Comparison of ENCODE assay signal across 11 cellular contexts in the genomic region with DNA sequence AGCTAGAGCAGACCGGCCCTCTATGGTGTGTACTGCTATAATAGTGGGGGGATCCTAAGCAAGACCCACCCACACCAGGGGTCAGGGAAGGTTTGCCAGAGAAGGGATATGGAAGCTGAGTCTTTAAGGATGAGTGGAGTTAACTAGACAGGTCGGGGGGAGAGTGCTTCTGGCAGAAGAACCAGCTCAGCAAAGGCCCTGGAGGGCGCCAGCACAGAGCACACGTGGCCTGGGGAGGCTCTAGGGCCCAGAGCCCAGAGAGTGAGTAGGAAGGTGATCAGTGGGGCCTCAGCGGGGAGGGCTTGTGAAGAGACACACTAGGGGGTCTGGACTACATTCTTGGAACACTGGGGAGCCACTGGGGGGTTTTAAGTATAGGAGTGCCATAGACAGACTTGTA. TPM values are rescaled to one million over a fixed set of nuclear protein-coding genes. Genes with fewer than 3 reads are reported as not detected.
A peak's percentile ranks its signal among the peaks of the same experiment; 100 is the strongest.
DNase-seq lines count a peak whose midpoint lies in the region; ATAC-seq, FAIRE-seq and TF ChIP-seq lines count a peak whose summit lies in the region.
"Had no signal": no experiment of that assay in that cellular context is flagged by ENCODE, and none has a peak within 500 bp of the region (broad histone marks: within the 10 kb centered on the region; RNA-seq: fewer than 3 reads in every experiment).

No MANE protein-coding gene starts in this region.

- peaks cover 24% of the 10 kb centered on the region for H3K4me1 Mint-ChIP-seq in astrocyte (ENCODE audit: low read depth, unreplicated experiment)

- H3K9me1 ChIP-seq in keratinocyte (ENCODE audit: control insufficient read depth, extremely low read depth, insufficient read depth, low read length): no peaks in the 10 kb centered on the region

- CTCF ChIA-PET in HEK293 (lab: Yijun Ruan, JAX): interaction anchor here (0.5 to 3.9 kb wide), 8 partner anchors 8 to 201 kb away, joined by 3 to 21 read pairs (median 6); a partner anchor contains a TSS

- no peaks in the 10 kb centered on the region for H3K36me3 Mint-ChIP-seq in astrocyte (ENCODE audit: low read depth, unreplicated experiment)

- ATAC-seq in GM18502 (IDR thresholded peaks at IDR 0.05; ENCODE audit: poor library complexity, unreplicated experiment) (no peak), HG02642 (IDR thresholded peaks at IDR 0.05; ENCODE audit: poor library complexity, unreplicated experiment) (no peak)
- ATAC-seq: activated CD8-positive, alpha-beta T cell treated with anti-CD3 and anti-CD28 coated beads, Interleukin-2, amount 10 ng/mL, durations not matched to agents 7 days and 5 days had no signal

- no peak overlapping the region for H3K4me3 ChIP-seq in HEK293 (ENCODE audit: low read depth, low read length)
- no peak overlapping the region for H3K4me3 ChIP-seq in astrocyte (ENCODE audit: insufficient read depth, low read depth, low read length)
- H3K4me3 ChIP-seq in keratinocyte (ENCODE audit: control insufficient read depth in 2 of 3, extremely low read depth in 1 of 3, insufficient read depth in 2 of 3, low read depth in 1 of 3, low read length in 3 of 3): no peak overlapping the region
- H3K4me3 ChIP-seq in smooth muscle cell: no peak overlapping the region

- H4K20me1 ChIP-seq in astrocyte (ENCODE audit: insufficient read depth, low read length) (no peaks in the 10 kb centered on the region), keratinocyte (ENCODE audit: control insufficient read depth, extremely low read depth, insufficient read depth, low read length) (no peaks in the 10 kb centered on the region), smooth muscle cell (ENCODE audit: low read depth) (no peaks in the 10 kb centered on the region)

- H3K27ac ChIP-seq in HEK293 (ENCODE audit: extremely low read depth, low read depth, low read length) (no peak overlapping the region), astrocyte (ENCODE audit: low read depth, low read length) (no peak overlapping the region), keratinocyte (ENCODE audit: control insufficient read depth, insufficient read depth, low read length) (peak overlapping the region; percentile 2), smooth muscle cell (ENCODE audit: low read depth) (no peak overlapping the region)

- no peaks in the 10 kb centered on the region for H3K36me3 ChIP-seq in HEK293 (ENCODE audit: control insufficient read depth in 2 of 2, insufficient read depth in 1 of 2, low read length in 2 of 2)
- H3K36me3 ChIP-seq in astrocyte (ENCODE audit: insufficient read depth, low read length): no peaks in the 10 kb centered on the region
- H3K36me3 ChIP-seq in keratinocyte (ENCODE audit: control insufficient read depth in 2 of 2, extremely low read depth in 1 of 2, insufficient read depth in 2 of 2, low read length in 2 of 2): no peaks in the 10 kb centered on the region
- no peaks in the 10 kb centered on the region for H3K36me3 ChIP-seq in smooth muscle cell (ENCODE audit: low read depth)

- dilution Hi-C loops in keratinocyte (cut with MboI; ENCODE audit: extremely low pct_ligation_motif_present, low sequenced_read_pairs): no loop called here

- H3F3A ChIP-seq in smooth muscle cell (ENCODE audit: low read depth): peaks cover 3% of the 10 kb centered on the region

- H3K9me3 ChIP-seq in HEK293 (ENCODE audit: control insufficient read depth, insufficient read depth, low read depth, low read length) (no peaks in the 10 kb centered on the region), astrocyte (ENCODE audit: insufficient read depth, low read depth, low read length) (no peaks in the 10 kb centered on the region), keratinocyte (ENCODE audit: control insufficient read depth, low read depth, low read length) (no peaks in the 10 kb centered on the region), smooth muscle cell (replicated peaks; ENCODE audit: low read depth) (no peaks in the 10 kb centered on the region)

- peaks cover 61% of the 10 kb centered on the region for H3K27me3 Mint-ChIP-seq in astrocyte (ENCODE audit: low read depth, unreplicated experiment)

- DNase-seq in astrocyte (ENCODE audit: low read depth): no peak
- no peak for DNase-seq in keratinocyte (ENCODE audit: low read depth, low spot score)
- no peak for DNase-seq in smooth muscle cell (lab: John Stamatoyannopoulos, UW; ENCODE audit: unreplicated experiment)
- no peak for DNase-seq in glomerular visceral epithelial cell (ENCODE audit: extremely low spot score)
- no peak for DNase-seq in DMS53 treated with DMSO at 0.1 percent for 48 hours (lab: John Stamatoyannopoulos, UW; ENCODE audit: unreplicated experiment)
- DNase-seq: activated CD8-positive, alpha-beta T cell treated with anti-CD3 and anti-CD28 coated beads, Interleukin-2, amount 10 ng/mL, durations not matched to agents 7 days and 5 days; NCI-H1436 treated with DMSO at 0.1 percent for 48 hours had no signal

- peak overlapping the region; percentile 53 for H3K27ac Mint-ChIP-seq in astrocyte (ENCODE audit: unreplicated experiment)
- H3K27ac Mint-ChIP-seq: activated CD8-positive, alpha-beta T cell treated with anti-CD3 and anti-CD28 coated beads, Interleukin-2, amount 10 ng/mL, durations not matched to agents 7 days and 5 days had no signal

- TF ChIP-seq CTCF in HEK293 (tag by site-specific recombination; IDR thresholded peaks at IDR 0.05) (no peak), astrocyte (IDR thresholded peaks at IDR 0.05; ENCODE audit: insufficient read depth, low read depth, low read length) (no peak), keratinocyte (optimal IDR thresholded peaks at IDR 0.05 in 1 of 3, IDR thresholded peaks at IDR 0.05 in 1 of 3, conservative IDR thresholded peaks at IDR 0.05 in 1 of 3; ENCODE audit: extremely low read depth in 1 of 3, insufficient read depth in 2 of 3, low read length in 3 of 3) (peak in 1 of 3 experiments; percentile 36), smooth muscle cell (IDR thresholded peaks at IDR 0.05; ENCODE audit: borderline replicate concordance, insufficient read depth, poor library complexity, severe bottlenecking) (no peak)

- H3K9ac ChIP-seq in astrocyte (ENCODE audit: low read length): no peak overlapping the region
- H3K9ac ChIP-seq in keratinocyte (ENCODE audit: control insufficient read depth, extremely low read depth, insufficient read depth, low read length): no peak overlapping the region
- no peak overlapping the region for H3K9ac ChIP-seq in smooth muscle cell (ENCODE audit: low read depth)

- no peak for FAIRE-seq in astrocyte (lab: Jason Lieb, UNC)
- FAIRE-seq in keratinocyte (lab: Jason Lieb, UNC): no peak
- FAIRE-seq: GM18507 had no signal

- H3K27me3 ChIP-seq in astrocyte (ENCODE audit: insufficient read depth, low read length) (peaks cover 18% of the 10 kb centered on the region), keratinocyte (ENCODE audit: control insufficient read depth, extremely low read depth, insufficient read depth, low read length) (no peaks in the 10 kb centered on the region), smooth muscle cell (ENCODE audit: low read depth) (no peaks in the 10 kb centered on the region)

- peaks cover 4% of the 10 kb centered on the region for H3K9me3 Mint-ChIP-seq in astrocyte (ENCODE audit: unreplicated experiment)

- H3K79me2 ChIP-seq in astrocyte (ENCODE audit: insufficient read depth, low read length) (no peaks in the 10 kb centered on the region), keratinocyte (ENCODE audit: control insufficient read depth, insufficient read depth, low read length) (no peaks in the 10 kb centered on the region), smooth muscle cell (ENCODE audit: low read depth) (no peaks in the 10 kb centered on the region)

- H3K4me2 ChIP-seq in astrocyte (ENCODE audit: low read length) (no peak overlapping the region), keratinocyte (ENCODE audit: control insufficient read depth, extremely low read depth, insufficient read depth, low read depth, low read length) (no peak overlapping the region), smooth muscle cell (no peak overlapping the region)

- H2AFZ ChIP-seq in astrocyte (ENCODE audit: low read depth, low read length) (no peak overlapping the region), keratinocyte (ENCODE audit: control insufficient read depth, low read length) (peak overlapping the region; percentile 94), smooth muscle cell (ENCODE audit: low read depth) (peak overlapping the region; percentile 56)

- 64% methylated on average over 5 of the region's 5 CpGs for WGBS in smooth muscle cell (ENCODE audit: low lambda C conversion rate)

- H3K4me1 ChIP-seq in HEK293 (ENCODE audit: control insufficient read depth, insufficient read depth, low read length) (no peaks in the 10 kb centered on the region; the same call in 1 of the 2 replicates), astrocyte (ENCODE audit: insufficient read depth, low read length) (peaks cover 14% of the 10 kb centered on the region), keratinocyte (ENCODE audit: control insufficient read depth, extremely low read depth, insufficient read depth, low read length) (peaks cover 16% of the 10 kb centered on the region), smooth muscle cell (ENCODE audit: low read depth) (peaks cover 10% of the 10 kb centered on the region)

- POLR2A ChIA-PET in HEK293 (lab: Yijun Ruan, JAX): interaction anchor here (3.7 kb wide), 1 partner anchor 20 kb away, joined by 23 read pairs; a partner anchor contains a TSS

- no peak overlapping the region for H3K4me3 Mint-ChIP-seq in astrocyte (ENCODE audit: unreplicated experiment)
- H3K4me3 Mint-ChIP-seq: activated CD8-positive, alpha-beta T cell treated with anti-CD3 and anti-CD28 coated beads, Interleukin-2, amount 10 ng/mL, durations not matched to agents 7 days and 5 days had no signal

RNA-seq across cellular contexts. Expression of a gene that starts 21.1 kb away (rescaled TPM):
- total RNA-seq in astrocyte (0.64 and 1.0 TPM in 2 replicates), smooth muscle cell (1.3 and 2.4 TPM in 2 replicates)
- polyA plus RNA-seq in keratinocyte (0.97 to 3.1 TPM (median 1.7 TPM) in 3 replicates), smooth muscle cell (2.3 and 2.5 TPM in 2 replicates)
- polyA plus RNA-seq in keratinocyte (2011; ENCODE audit: low read depth): 0.35 TPM
- polyA plus RNA-seq in keratinocyte (2011; cell fraction: cytosol; rRNA removed): 0.52 and 1.4 TPM in 2 replicates
- 1.4 and 2.8 TPM in 2 replicates for polyA plus RNA-seq in keratinocyte (2011; cell fraction: nucleus; rRNA removed)
- polyA plus RNA-seq in keratinocyte (2012; ENCODE audit: low replicate concordance): 0.78 and 5.4 TPM in 2 replicates
- polyA minus RNA-seq in keratinocyte: 0.96 to 3.8 TPM (median 2.2 TPM) in 3 replicates
- 1.9 TPM for polyA minus RNA-seq in keratinocyte (2011; cell fraction: cytosol; rRNA and poly(A)+ RNA removed)
- polyA minus RNA-seq in keratinocyte (2011; cell fraction: nucleus; rRNA and poly(A)+ RNA removed): 1.4 and 2.5 TPM in 2 replicates

RNA-seq across cellular contexts. Expression of a gene that starts 59.5 kb away (rescaled TPM):
- total RNA-seq in astrocyte: 0.19 and 0.43 TPM in 2 replicates
- polyA plus RNA-seq in keratinocyte: 0.08 to 0.16 TPM (median 0.12 TPM) in 3 replicates
- not detected for polyA plus RNA-seq in keratinocyte (2011; ENCODE audit: low read depth)
- 0.05 and 0.14 TPM in 2 replicates for polyA plus RNA-seq in keratinocyte (2011; cell fraction: cytosol; rRNA removed)
- polyA plus RNA-seq in keratinocyte (2011; cell fraction: nucleus; rRNA removed): 0.11 and 0.13 TPM in 2 replicates
- 0.08 and 0.14 TPM in 2 replicates for polyA plus RNA-seq in keratinocyte (2012; ENCODE audit: low replicate concordance)
- polyA minus RNA-seq in keratinocyte: 0.03 to 0.69 TPM (median 0.35 TPM) in 3 replicates
- not detected for polyA minus RNA-seq in keratinocyte (2011; cell fraction: cytosol; rRNA and poly(A)+ RNA removed)
- not detected in 2 replicates for polyA minus RNA-seq in keratinocyte (2011; cell fraction: nucleus; rRNA and poly(A)+ RNA removed)
- total RNA-seq in smooth muscle cell: 1.8 and 3.6 TPM in 2 replicates
- polyA plus RNA-seq in smooth muscle cell: 1.3 and 1.5 TPM in 2 replicates
- total RNA-seq: activated CD8-positive, alpha-beta T cell treated with anti-CD3 and anti-CD28 coated beads, Interleukin-2, amount 10 ng/mL, durations not matched to agents 7 days and 5 days had no signal
